Comparison of ENCODE assay signal across 8 cellular contexts in genomic region chr7:48087349-48087748, GRCh38. TPM values are rescaled to one million over a fixed set of nuclear protein-coding genes. Genes with fewer than 3 reads are reported as not detected.
A peak's percentile ranks its signal among the peaks of the same experiment; 100 is the strongest.
DNase-seq lines count a peak whose midpoint lies in the region; ATAC-seq and TF ChIP-seq lines count a peak whose summit lies in the region.

No MANE protein-coding gene starts in this region.

- peak; percentile 23; the same call in 1 of the 2 replicates for TF ChIP-seq CTCF in GM12875 (IDR thresholded peaks at IDR 0.05; ENCODE audit: borderline replicate concordance, insufficient read depth, low read depth, low read length)
- TF ChIP-seq CTCF in GM23338 (conservative IDR thresholded peaks at IDR 0.05; ENCODE audit: low read depth in 2 of 2): no peak
- no peak for TF ChIP-seq CTCF in fibroblast of lung (conservative IDR thresholded peaks at IDR 0.05 in 1 of 2, IDR thresholded peaks at IDR 0.05 in 1 of 2; ENCODE audit: low read depth in 1 of 2, low read length in 2 of 2)
- TF ChIP-seq CTCF in vagina (IDR thresholded peaks at IDR 0.05): no peak
- no peak for TF ChIP-seq CTCF in prostate gland (IDR thresholded peaks at IDR 0.05)

- H4K20me1 ChIP-seq in GM23338 (replicated peaks; ENCODE audit: insufficient read depth): no peaks in the 10 kb centered on the region
- H4K20me1 ChIP-seq in fibroblast of lung (ENCODE audit: control insufficient read depth, extremely low read depth, insufficient read depth, low read length): no peaks in the 10 kb centered on the region

- H2AFZ ChIP-seq in GM23338 (no peak overlapping the region), fibroblast of lung (ENCODE audit: low read length) (no peak overlapping the region)

- peaks cover 17% of the 10 kb centered on the region for H3K27me3 Mint-ChIP-seq in GM23338 (ENCODE audit: insufficient read depth, low read depth, poor library complexity)

- H3F3A ChIP-seq in GM23338 (replicated peaks; ENCODE audit: low read depth): peaks cover 10% of the 10 kb centered on the region

- H3K4me1 Mint-ChIP-seq in GM23338: peaks cover 50% of the 10 kb centered on the region

- H3K4me3 ChIP-seq in GM12875 (ENCODE audit: low read depth, low read length) (no peak overlapping the region), GM23338 (no peak overlapping the region; the same call in 1 of the 2 replicates), fibroblast of lung (replicated peaks in 1 of 4; ENCODE audit: control extremely low read depth in 1 of 4, insufficient read depth in 1 of 4, low read depth in 3 of 4, low read length in 4 of 4) (no peak overlapping the region), vagina (no peak overlapping the region), prostate gland (no peak overlapping the region)

- H3K36me3 Mint-ChIP-seq in GM23338 (ENCODE audit: low read depth): peaks cover 21% of the 10 kb centered on the region

- DNase-seq in GM23338 (ENCODE audit: low spot score) (peak; percentile 24), RPMI8226 (peak; percentile 38), fibroblast of lung (ENCODE audit: low read depth in 2 of 2) (peak; percentile 76 to 88), vagina (ENCODE audit: extremely low spot score in 2 of 2) (peak in 1 of 2 donors; percentile 79), AG08395 (ENCODE audit: low spot score) (no peak), prostate gland (ENCODE audit: low spot score) (no peak)

- H3K27ac Mint-ChIP-seq in GM23338: peak overlapping the region; percentile 97

- intact Hi-C loops in vagina (cut with DNase I) (no loop called here), prostate gland (cut with DNase I) (no loop called here)

- WGBS in prostate gland: 85% methylated on average over 7 of the region's 7 CpGs

- H3K79me2 ChIP-seq in GM23338 (replicated peaks; ENCODE audit: insufficient read depth) (0 out of 2 replicates have a peak, but pooled peaks cover 4% of the 10 kb centered on the region), fibroblast of lung (ENCODE audit: control insufficient read depth, insufficient read depth, low read length) (no peaks in the 10 kb centered on the region)

- H3K9me3 ChIP-seq in fibroblast of lung (ENCODE audit: control insufficient read depth, insufficient read depth, low read depth, low read length) (no peaks in the 10 kb centered on the region), vagina (no peaks in the 10 kb centered on the region), prostate gland (no peaks in the 10 kb centered on the region)

- peak overlapping the region; percentile 99 for H3K27ac ChIP-seq in GM23338 (ENCODE audit: low read depth)
- H3K27ac ChIP-seq in fibroblast of lung (ENCODE audit: insufficient read depth, low read length): peak overlapping the region; percentile 97
- H3K27ac ChIP-seq in vagina: peak overlapping the region; percentile 6
- H3K27ac ChIP-seq in prostate gland: no peak overlapping the region

- TF ChIP-seq POLR2A in vagina (IDR thresholded peaks at IDR 0.05) (no peak), prostate gland (IDR thresholded peaks at IDR 0.05) (no peak)

- no peaks in the 10 kb centered on the region for H3K36me3 ChIP-seq in GM23338 (ENCODE audit: insufficient read depth)
- H3K36me3 ChIP-seq in fibroblast of lung (ENCODE audit: control insufficient read depth, insufficient read depth, low read length): no peaks in the 10 kb centered on the region
- peaks cover 0 to 1% of the 10 kb centered on the region in 2 donors for H3K36me3 ChIP-seq in vagina
- H3K36me3 ChIP-seq in prostate gland: peaks cover 0 to 4% of the 10 kb centered on the region in 2 donors

- no peaks in the 10 kb centered on the region for H3K9me3 Mint-ChIP-seq in GM23338

- H3K4me2 ChIP-seq in GM23338 (peak overlapping the region; percentile 98; the same call in 1 of the 2 replicates), fibroblast of lung (ENCODE audit: extremely low read depth, insufficient read depth, low read length) (no peak overlapping the region)

- no peaks in the 10 kb centered on the region; the same call in 1 of the 2 replicates for H3K9me2 ChIP-seq in GM23338 (ENCODE audit: insufficient read depth)

- H3K4me3 Mint-ChIP-seq in GM23338: peak overlapping the region; percentile 36; the same call in 2 of the 3 replicates

- peaks cover 26% of the 10 kb centered on the region for H3K4me1 ChIP-seq in GM23338 (ENCODE audit: insufficient read depth)
- H3K4me1 ChIP-seq in fibroblast of lung (ENCODE audit: control insufficient read depth, extremely low read depth, insufficient read depth, low read length): peaks cover 28% of the 10 kb centered on the region
- peaks cover 32% of the 10 kb centered on the region for H3K4me1 ChIP-seq in vagina
- no peaks in the 10 kb centered on the region for H3K4me1 ChIP-seq in prostate gland (replicated peaks)

- H3K9ac ChIP-seq in fibroblast of lung (ENCODE audit: insufficient read depth, low read length): no peak overlapping the region

- ATAC-seq in GM23338 (no peak), HG03460 (IDR thresholded peaks at IDR 0.05; ENCODE audit: unreplicated experiment) (no peak)

- H3K27me3 ChIP-seq in GM23338 (ENCODE audit: insufficient read depth): no peaks in the 10 kb centered on the region
- no peaks in the 10 kb centered on the region for H3K27me3 ChIP-seq in fibroblast of lung (ENCODE audit: control insufficient read depth, insufficient read depth, low read length)
- H3K27me3 ChIP-seq in vagina: no peaks in the 10 kb centered on the region
- H3K27me3 ChIP-seq in prostate gland (replicated peaks; ENCODE audit: insufficient read depth): no peaks in the 10 kb centered on the region

TF ChIP-seq in GM23338, 12 proteins besides CTCF, POLR2A, EP300 and RAD21 (continues in another document):
- TF ChIP-seq NANOG (IDR thresholded peaks at IDR 0.05; ENCODE audit: borderline replicate concordance) (no peak), CREB1 (CRISPR knock-in tag; IDR thresholded peaks at IDR 0.05; ENCODE audit: low read depth) (no peak), POLR2AphosphoS5 (IDR thresholded peaks at IDR 0.05; ENCODE audit: low read depth) (no peak), EZH2phosphoT487 (IDR thresholded peaks at IDR 0.05; ENCODE audit: unreplicated experiment) (no peak), ZNF114 (CRISPR knock-in tag; IDR thresholded peaks at IDR 0.05) (no peak), ETS1 (IDR thresholded peaks at IDR 0.05) (no peak)

RNA-seq across cellular contexts. Expression of gene UPP1, which starts 1.7 kb away (rescaled TPM):
- 22.7 and 28.6 TPM in 2 replicates for total RNA-seq in GM23338 (2014; rRNA removed; shearing (Covaris generic))
- polyA plus RNA-seq in GM23338 (2016; fragmentation: Nextera tagmentation; extraction: Ambion mirVana) (43.5 and 44.1 TPM in 2 replicates), fibroblast of lung (9.4 and 11.7 TPM in 2 replicates)
- total RNA-seq in fibroblast of lung (9.0 and 11.7 TPM in 2 replicates), vagina (79.8 TPM), prostate gland (10 to 100 TPM in 1 of 2 donors, 1 to 10 TPM in 1; 4.9 to 13.0 TPM)
- polyA plus RNA-seq in fibroblast of lung (2012): 14.5 and 17.2 TPM in 2 replicates
- 6.5 and 10.6 TPM in 2 replicates for polyA minus RNA-seq in fibroblast of lung (ENCODE audit: low replicate concordance)

RNA-seq across cellular contexts. Expression of gene C7orf57, which starts 52.0 kb away (rescaled TPM):
- total RNA-seq in GM23338 (2014; rRNA removed; shearing (Covaris generic)): 0.42 and 1.6 TPM in 2 replicates
- polyA plus RNA-seq in GM23338 (2016; fragmentation: Nextera tagmentation; extraction: Ambion mirVana) (1.7 and 2.1 TPM in 2 replicates), fibroblast of lung (not detected in 2 replicates)
- total RNA-seq in fibroblast of lung (not detected in 2 replicates), vagina (not detected), prostate gland (under 1 TPM in 1 of 2 donors, not detected in 1; 0.34 TPM)
- polyA plus RNA-seq in fibroblast of lung (2012): not detected in 2 replicates
- not detected in 2 replicates for polyA minus RNA-seq in fibroblast of lung (ENCODE audit: low replicate concordance)

RNA-seq across cellular contexts. Expression of gene SUN3, which starts 58.4 kb away (rescaled TPM):
- total RNA-seq in GM23338 (2014; rRNA removed; shearing (Covaris generic)): 0.52 TPM in 1 of 2 replicates, not detected in the other
- polyA plus RNA-seq in GM23338 (2016; fragmentation: Nextera tagmentation; extraction: Ambion mirVana) (1.0 TPM in 1 of 2 replicates, not detected in the other), fibroblast of lung (not detected in 2 replicates)
- total RNA-seq in fibroblast of lung (not detected in 2 replicates), vagina (not detected), prostate gland (1 to 10 TPM in 1 of 2 donors, not detected in 1; 4.5 TPM)
- not detected in 2 replicates for polyA plus RNA-seq in fibroblast of lung (2012)
- polyA minus RNA-seq in fibroblast of lung (ENCODE audit: low replicate concordance): not detected in 2 replicates

Comparison
In these comparisons a context has a peak if more than half of its experiments do, and no peak if none do; other contexts are left out.
1. DNase-seq: peak in GM23338 (single experiment), RPMI8226 (single experiment) and fibroblast of lung (2 of 2); none in AG08395 (single experiment) and prostate gland (single experiment).
2. H3K27ac ChIP-seq: peak in GM23338 (single experiment), fibroblast of lung (single experiment) and vagina (single experiment); none in prostate gland (0 of 2).